Comparison of ENCODE assay signal across 10 cellular contexts in genomic region chr2:173982918-173983317, GRCh38. TPM values are rescaled to one million over a fixed set of nuclear protein-coding genes. Genes with fewer than 3 reads are reported as not detected.
DNase-seq lines count a peak whose midpoint lies in the region; ATAC-seq, FAIRE-seq and TF ChIP-seq lines count a peak whose summit lies in the region.
"Had no signal": no experiment of that assay in that cellular context is flagged by ENCODE, and none has a peak within 500 bp of the region (broad histone marks: within the 10 kb centered on the region; RNA-seq: fewer than 3 reads in every experiment).

No MANE protein-coding gene starts in this region.

- H3K36me3 Mint-ChIP-seq in osteocyte (ENCODE audit: unreplicated experiment) = no peaks in the 10 kb centered on the region
- H3K36me3 Mint-ChIP-seq: stimulated activated effector memory CD8-positive, alpha-beta T cell treated with anti-CD3 and anti-CD28 coated beads, Interleukin-12 subunit alpha, Interleukin-12 subunit beta, amount 100 ng/mL, for 72 hours had no signal

- peaks cover 31% of the 10 kb centered on the region for H3K4me1 Mint-ChIP-seq in osteocyte (ENCODE audit: unreplicated experiment)

- no peak for ATAC-seq in GM21529 (IDR thresholded peaks at IDR 0.05; ENCODE audit: unreplicated experiment)
- ATAC-seq: Panc1; stimulated activated effector memory CD8-positive, alpha-beta T cell treated with anti-CD3 and anti-CD28 coated beads, Interleukin-12 subunit alpha, Interleukin-12 subunit beta, amount 100 ng/mL, for 72 hours had no signal

- DNase-seq in DMS79 treated with DMSO at 0.1 percent for 48 hours (lab: John Stamatoyannopoulos, UW) (peak; percentile 87), NCI-H510A treated with DMSO at 0.1 percent for 48 hours (lab: John Stamatoyannopoulos, UW) (peak; percentile 59), epithelial cell of prostate (ENCODE audit: low read depth, low spot score) (no peak), osteocyte (ENCODE audit: extremely low spot score, unreplicated experiment) (no peak), SW 1271 (lab: John Stamatoyannopoulos, UW) (no peak), RCC 7860 (ENCODE audit: low spot score) (no peak), amniotic stem cell (lab: John Stamatoyannopoulos, UW) (no peak)

- H3K27ac ChIP-seq in epithelial cell of prostate = peak overlapping the region; percentile 68

- no peak overlapping the region for H3K4me3 Mint-ChIP-seq in osteocyte (ENCODE audit: unreplicated experiment)
- H3K4me3 Mint-ChIP-seq: stimulated activated effector memory CD8-positive, alpha-beta T cell treated with anti-CD3 and anti-CD28 coated beads, Interleukin-12 subunit alpha, Interleukin-12 subunit beta, amount 100 ng/mL, for 72 hours had no signal

- no peak for TF ChIP-seq CTCF in osteocyte (IDR thresholded peaks at IDR 0.05)

- no peak for FAIRE-seq in RCC 7860 (lab: Jason Lieb, UNC)

- no peaks in the 10 kb centered on the region for H3K27me3 Mint-ChIP-seq in osteocyte (ENCODE audit: unreplicated experiment)

- peak overlapping the region; percentile 85 for H3K27ac Mint-ChIP-seq in osteocyte (ENCODE audit: unreplicated experiment)
- H3K27ac Mint-ChIP-seq: stimulated activated effector memory CD8-positive, alpha-beta T cell treated with anti-CD3 and anti-CD28 coated beads, Interleukin-12 subunit alpha, Interleukin-12 subunit beta, amount 100 ng/mL, for 72 hours had no signal

- H3K9me3 Mint-ChIP-seq in osteocyte (ENCODE audit: unreplicated experiment) = no peaks in the 10 kb centered on the region
- H3K9me3 Mint-ChIP-seq: stimulated activated effector memory CD8-positive, alpha-beta T cell treated with anti-CD3 and anti-CD28 coated beads, Interleukin-12 subunit alpha, Interleukin-12 subunit beta, amount 100 ng/mL, for 72 hours had no signal

RNA-seq across cellular contexts. Expression of gene SP3, which starts 17.7 kb away (rescaled TPM):
- 75.3 and 80.3 TPM in 2 replicates for total RNA-seq in osteocyte

Comparison
In these comparisons a context has a peak if more than half of its experiments do, and no peak if none do; other contexts are left out.
1. DNase-seq: peak in DMS79 treated with DMSO at 0.1 percent for 48 hours (single experiment) and NCI-H510A treated with DMSO at 0.1 percent for 48 hours (single experiment); none in epithelial cell of prostate (single experiment), osteocyte (single experiment), SW 1271 (0 of 2), RCC 7860 (single experiment) and amniotic stem cell (single experiment).